ENCODE assay signal across 8 cellular contexts in the genomic region with DNA sequence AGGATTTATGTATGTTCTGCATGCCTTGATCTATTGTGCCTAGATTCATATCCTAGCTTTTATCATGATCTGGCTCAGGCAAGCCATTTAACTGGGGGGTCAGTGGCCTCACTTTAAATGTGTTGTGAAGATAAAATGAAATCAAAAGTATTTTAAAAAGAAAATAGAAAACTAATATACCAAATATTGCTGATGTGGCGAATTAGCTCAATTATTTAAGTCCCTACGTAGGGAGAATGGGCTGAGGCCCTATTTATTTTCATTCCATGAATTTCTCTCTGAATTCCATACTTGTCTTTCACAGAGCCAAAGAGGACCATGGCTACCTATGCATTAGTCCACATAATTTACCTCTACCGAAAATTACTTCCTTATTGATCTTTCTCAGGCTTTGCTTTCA. TPM values are rescaled to one million over a fixed set of nuclear protein-coding genes. Genes with fewer than 3 reads are reported as not detected.
DNase-seq lines count a peak whose midpoint lies in the region; ATAC-seq and TF ChIP-seq lines count a peak whose summit lies in the region.
"Had no signal": no experiment of that assay in that cellular context is flagged by ENCODE, and none has a peak within 500 bp of the region (broad histone marks: within the 10 kb centered on the region; RNA-seq: fewer than 3 reads in every experiment).

No MANE protein-coding gene starts in this region.

- no peak overlapping the region for H2BK5ac ChIP-seq in H9 (ENCODE audit: insufficient read length, low read length)

- H3K4ac ChIP-seq in H9 (ENCODE audit: low read depth, low read length) = no peak overlapping the region

- H3K9me3 Mint-ChIP-seq in H9 = peaks cover 2 to 10% of the 10 kb centered on the region in 2 experiments; a peak in 2 of 5 replicates

- H3K36me3 Mint-ChIP-seq in H9 (ENCODE audit: insufficient read depth in 1 of 3, low read depth in 3 of 3) = peaks cover 12 to 28% (median 17%) of the 10 kb centered on the region in 3 experiments
- peaks cover 5% of the 10 kb centered on the region for H3K36me3 Mint-ChIP-seq in T-helper 17 cell (ENCODE audit: low read depth)

- H2BK120ac ChIP-seq in H9 (ENCODE audit: low read depth, low read length, poor library complexity, severe bottlenecking) = no peak overlapping the region

- no peak for TF ChIP-seq CTCF in H9 (conservative IDR thresholded peaks at IDR 0.05)
- TF ChIP-seq CTCF in fibroblast of the aortic adventitia (IDR thresholded peaks at IDR 0.05; ENCODE audit: insufficient read depth, low read length) = no peak

- H3K4me2 ChIP-seq in H9 (ENCODE audit: insufficient read depth, insufficient read length, low read length) = peak overlapping the region; percentile 69
- H3K4me2 ChIP-seq in skeletal muscle satellite cell (ENCODE audit: low read length) = peak overlapping the region; percentile 98

- DNase-seq in H9 (no peak), T-helper 17 cell (no peak), fibroblast of the aortic adventitia (ENCODE audit: low read depth) (no peak), NCI-H2171 treated with DMSO at 0.1 percent for 48 hours (lab: John Stamatoyannopoulos, UW) (no peak), NCI-H526 treated with DMSO at 0.1 percent for 48 hours (lab: John Stamatoyannopoulos, UW) (no peak)
- DNase-seq: activated gamma-delta T cell had no signal

- H3K4me1 Mint-ChIP-seq in H9 (peaks cover 36 to 43% of the 10 kb centered on the region in 2 experiments), T-helper 17 cell (peaks cover 31% of the 10 kb centered on the region)

- H3K27me3 ChIP-seq in H9 (ENCODE audit: insufficient read depth, low read length) (no peaks in the 10 kb centered on the region), skeletal muscle satellite cell (ENCODE audit: control insufficient read depth, insufficient read depth, low read length) (no peaks in the 10 kb centered on the region)

- peak overlapping the region; percentile 54 for H3K9ac ChIP-seq in H9 (ENCODE audit: extremely low read depth, insufficient read length, low read length)
- no peak overlapping the region for H3K9ac ChIP-seq in skeletal muscle satellite cell (ENCODE audit: low read depth, low read length)

- no peak overlapping the region for H2AFZ ChIP-seq in H9 (ENCODE audit: low read length)

- no peaks in the 10 kb centered on the region for H4K20me1 ChIP-seq in H9 (ENCODE audit: control insufficient read depth, insufficient read depth, insufficient read length)

- no peak overlapping the region for H3K56ac ChIP-seq in H9 (ENCODE audit: insufficient read length, low read depth, low read length)

- no peak overlapping the region for H4K5ac ChIP-seq in H9 (ENCODE audit: insufficient read length, low read depth, low read length)

- no peak overlapping the region for H3K23ac ChIP-seq in H9 (ENCODE audit: insufficient read length, low read depth, low read length)

- peaks cover under 1% of the 10 kb centered on the region; the same call in 1 of the 2 replicates for H3K79me2 ChIP-seq in H9 (ENCODE audit: insufficient read depth, low read length)

- H3K9me3 ChIP-seq in H9 (ENCODE audit: control insufficient read depth, low read depth, low read length) = no peaks in the 10 kb centered on the region
- H3K9me3 ChIP-seq in T-helper 17 cell (ENCODE audit: control insufficient read depth, low read length, poor library complexity, severe bottlenecking) = no peaks in the 10 kb centered on the region
- no peaks in the 10 kb centered on the region for H3K9me3 ChIP-seq in skeletal muscle satellite cell (replicated peaks; ENCODE audit: low read length)

- H3K79me1 ChIP-seq in H9 (ENCODE audit: insufficient read depth, low read depth, low read length, poor library complexity, severe bottlenecking) = no peaks in the 10 kb centered on the region

- H3K23me2 ChIP-seq in H9 (ENCODE audit: insufficient read length, low read depth, low read length, poor library complexity, severe bottlenecking) = peaks cover 12% of the 10 kb centered on the region

- no peak overlapping the region for H3T11ph ChIP-seq in H9 (ENCODE audit: low read length)

- H3K27ac Mint-ChIP-seq in H9 (no peak overlapping the region; a peak in 1 of 7 replicates), T-helper 17 cell (peak overlapping the region; percentile 94)

- H2BK15ac ChIP-seq in H9 (ENCODE audit: low read depth, low read length) = no peak overlapping the region

- no peaks in the 10 kb centered on the region for H3K36me3 ChIP-seq in skeletal muscle satellite cell (ENCODE audit: insufficient read depth, low read length)

- no CpG with 5 or more reads among the region's 3 CpGs for WGBS in H9 (ENCODE audit: extremely low coverage, insufficient read length, low lambda C conversion rate)

- no peak overlapping the region for H4K91ac ChIP-seq in H9 (ENCODE audit: insufficient read length, low read depth, low read length)

- no peak overlapping the region for H2BK20ac ChIP-seq in H9 (ENCODE audit: low read depth, low read length, poor library complexity, severe bottlenecking)

- no peak overlapping the region for H2BK12ac ChIP-seq in H9 (ENCODE audit: insufficient read length, low read depth, low read length)

- no peak overlapping the region for H3K18ac ChIP-seq in H9 (ENCODE audit: insufficient read length, low read depth, low read length)

- peaks cover 5% of the 10 kb centered on the region; the same call in 1 of the 2 replicates for H3K4me1 ChIP-seq in H9 (ENCODE audit: insufficient read depth, low read length)
- peaks cover 13% of the 10 kb centered on the region for H3K4me1 ChIP-seq in skeletal muscle satellite cell (ENCODE audit: control insufficient read depth, insufficient read depth, low read length)

- H4K8ac ChIP-seq in H9 (replicated peaks; ENCODE audit: insufficient read length, low read depth, low read length) = no peak overlapping the region

- H3K27me3 Mint-ChIP-seq in H9 (ENCODE audit: low read depth) (no peaks in the 10 kb centered on the region; the same call in 1 of the 2 replicates), T-helper 17 cell (peaks cover 7% of the 10 kb centered on the region)

- no peak overlapping the region for H2AK5ac ChIP-seq in H9 (ENCODE audit: insufficient read length, low read length)

- no peak overlapping the region for H3K14ac ChIP-seq in H9 (ENCODE audit: insufficient read depth, low read length)

- ATAC-seq in T-helper 17 cell (no peak), GM18907 (IDR thresholded peaks at IDR 0.05; ENCODE audit: unreplicated experiment) (no peak)

- peak overlapping the region; percentile 92 for H3K4me3 ChIP-seq in fibroblast of the aortic adventitia (ENCODE audit: low read depth, low read length)
- H3K4me3 ChIP-seq in skeletal muscle satellite cell (ENCODE audit: low read length) = peak overlapping the region; percentile 81

- H3K27ac ChIP-seq in H9 (ENCODE audit: insufficient read length, low read depth, low read length) = no peak overlapping the region

- H3K4me3 Mint-ChIP-seq in H9 = peak overlapping the region; percentile 93 to 98
- H3K4me3 Mint-ChIP-seq in T-helper 17 cell = peak overlapping the region; percentile 98

RNA-seq across cellular contexts. Expression of gene MBLAC2, which starts 1.8 kb away (rescaled TPM):
- total RNA-seq in H9 (2021) (4.7 and 4.9 TPM in 2 replicates), T-helper 17 cell (1 to 10 TPM; 3.7 to 4.4 TPM), fibroblast of the aortic adventitia (ENCODE audit: low replicate concordance) (6.4 and 10.3 TPM in 2 replicates)
- total RNA-seq in skeletal muscle satellite cell (2012; rRNA removed) = 8.5 and 9.6 TPM in 2 replicates

RNA-seq across cellular contexts. Expression of gene POLR3G, which starts 1.9 kb away (rescaled TPM):
- total RNA-seq in H9 (2021) = 73.6 and 75.4 TPM in 2 replicates
- total RNA-seq in T-helper 17 cell = under 1 TPM; 0.21 to 0.77 TPM
- 6.7 and 20.6 TPM in 2 replicates for total RNA-seq in fibroblast of the aortic adventitia (ENCODE audit: low replicate concordance)
- 19.7 and 26.1 TPM in 2 replicates for total RNA-seq in skeletal muscle satellite cell (2012; rRNA removed)

RNA-seq across cellular contexts. Expression of gene LYSMD3, which starts 56.6 kb away (rescaled TPM):
- 14.0 and 16.5 TPM in 2 replicates for total RNA-seq in H9 (2021)
- 10 to 100 TPM; 17.8 to 24.7 TPM for total RNA-seq in T-helper 17 cell
- total RNA-seq in fibroblast of the aortic adventitia (ENCODE audit: low replicate concordance) = 8.2 and 25.8 TPM in 2 replicates
- total RNA-seq in skeletal muscle satellite cell (2012; rRNA removed) = 14.0 and 16.7 TPM in 2 replicates
